In the genomic region with DNA sequence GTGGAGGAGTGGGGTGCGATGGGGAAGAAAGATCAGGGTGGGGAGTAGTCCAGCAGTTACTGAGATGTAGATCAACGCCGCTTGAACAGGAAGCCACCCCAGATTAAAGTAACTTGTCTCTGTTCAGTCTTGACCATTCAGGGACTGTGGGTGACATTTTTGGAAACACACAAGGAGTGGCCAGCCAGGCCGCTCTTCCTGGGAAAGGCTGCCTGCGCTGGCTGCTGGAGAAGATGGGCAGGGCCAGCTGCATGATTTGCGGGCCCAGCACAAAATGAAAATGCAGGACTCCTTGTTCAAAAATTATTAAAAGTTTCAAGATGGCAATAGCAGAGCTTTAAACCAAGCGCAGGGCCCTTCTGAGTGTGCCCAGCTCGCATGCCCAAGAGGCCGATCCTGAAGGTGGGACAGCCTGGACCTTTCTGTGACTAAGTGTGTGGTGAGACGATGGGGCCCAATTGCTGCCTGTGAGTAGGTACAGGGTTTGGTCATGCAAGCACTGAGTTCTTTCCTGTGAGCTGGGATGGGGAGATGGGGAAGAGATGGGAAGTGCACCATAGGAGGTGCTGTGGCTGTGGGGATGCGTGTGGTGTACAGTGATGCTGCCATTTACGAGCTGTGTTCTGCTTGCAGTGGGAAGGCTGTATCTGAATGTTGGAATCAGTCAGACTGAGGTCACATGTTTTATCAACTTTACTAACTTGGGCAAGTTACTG, we compare ENCODE assay signal across 2 cellular contexts.
TF ChIP-seq lines count a peak whose summit lies in the region.

No MANE protein-coding gene starts in this region.

TF ChIP-seq in A549, 52 proteins besides CTCF, POLR2A, EP300 and RAD21 (continued from another document):
- TF ChIP-seq RFX5 (IDR thresholded peaks at IDR 0.05), result no peak
- TF ChIP-seq CEBPB (IDR thresholded peaks at IDR 0.05), result no peak
- TF ChIP-seq BHLHE40 (IDR thresholded peaks at IDR 0.05; ENCODE audit: low read depth, low read length), result no peak
- no peak for TF ChIP-seq FOSL2 (IDR thresholded peaks at IDR 0.05)
- TF ChIP-seq FOSL2 (CRISPR knock-in tag; IDR thresholded peaks at IDR 0.05), result no peak

TF ChIP-seq in K562, 482 proteins besides CTCF, POLR2A, EP300 and RAD21 (continued from another document):
- TF ChIP-seq ZNF232 (CRISPR knock-in tag; IDR thresholded peaks at IDR 0.05) (no peak), XRCC4 (IDR thresholded peaks at IDR 0.05; ENCODE audit: extremely low read depth, insufficient read depth, insufficient read length) (no peak), ARID1B (IDR thresholded peaks at IDR 0.05) (no peak), HCFC1 (IDR thresholded peaks at IDR 0.05; ENCODE audit: low read depth, low read length) (no peak), HMGN3 (IDR thresholded peaks at IDR 0.05; ENCODE audit: borderline replicate concordance, extremely low read depth, insufficient read length, low read depth, low read length) (no peak), POLR2AphosphoS2 (IDR thresholded peaks at IDR 0.05; ENCODE audit: low read length) (no peak), ZNF512 (tag; IDR thresholded peaks at IDR 0.05) (no peak), HDGF (IDR thresholded peaks at IDR 0.05) (no peak), ZNF124 (CRISPR knock-in tag; IDR thresholded peaks at IDR 0.05) (no peak), TFAP4 (CRISPR knock-in tag; IDR thresholded peaks at IDR 0.05; ENCODE audit: borderline replicate concordance) (no peak), NCOR1 (IDR thresholded peaks at IDR 0.05) (no peak), ZSCAN32 (CRISPR knock-in tag; IDR thresholded peaks at IDR 0.05) (no peak), KDM1A (IDR thresholded peaks at IDR 0.05) (no peak)
- TF ChIP-seq, protein P1, sequence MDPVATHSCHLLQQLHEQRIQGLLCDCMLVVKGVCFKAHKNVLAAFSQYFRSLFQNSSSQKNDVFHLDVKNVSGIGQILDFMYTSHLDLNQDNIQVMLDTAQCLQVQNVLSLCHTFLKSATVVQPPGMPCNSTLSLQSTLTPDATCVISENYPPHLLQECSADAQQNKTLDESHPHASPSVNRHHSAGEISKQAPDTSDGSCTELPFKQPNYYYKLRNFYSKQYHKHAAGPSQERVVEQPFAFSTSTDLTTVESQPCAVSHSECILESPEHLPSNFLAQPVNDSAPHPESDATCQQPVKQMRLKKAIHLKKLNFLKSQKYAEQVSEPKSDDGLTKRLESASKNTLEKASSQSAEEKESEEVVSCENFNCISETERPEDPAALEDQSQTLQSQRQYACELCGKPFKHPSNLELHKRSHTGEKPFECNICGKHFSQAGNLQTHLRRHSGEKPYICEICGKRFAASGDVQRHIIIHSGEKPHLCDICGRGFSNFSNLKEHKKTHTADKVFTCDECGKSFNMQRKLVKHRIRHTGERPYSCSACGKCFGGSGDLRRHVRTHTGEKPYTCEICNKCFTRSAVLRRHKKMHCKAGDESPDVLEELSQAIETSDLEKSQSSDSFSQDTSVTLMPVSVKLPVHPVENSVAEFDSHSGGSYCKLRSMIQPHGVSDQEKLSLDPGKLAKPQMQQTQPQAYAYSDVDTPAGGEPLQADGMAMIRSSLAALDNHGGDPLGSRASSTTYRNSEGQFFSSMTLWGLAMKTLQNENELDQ (CRISPR knock-in tag; IDR thresholded peaks at IDR 0.05; ENCODE audit: borderline replicate concordance), result no peak
- TF ChIP-seq, protein P2, sequence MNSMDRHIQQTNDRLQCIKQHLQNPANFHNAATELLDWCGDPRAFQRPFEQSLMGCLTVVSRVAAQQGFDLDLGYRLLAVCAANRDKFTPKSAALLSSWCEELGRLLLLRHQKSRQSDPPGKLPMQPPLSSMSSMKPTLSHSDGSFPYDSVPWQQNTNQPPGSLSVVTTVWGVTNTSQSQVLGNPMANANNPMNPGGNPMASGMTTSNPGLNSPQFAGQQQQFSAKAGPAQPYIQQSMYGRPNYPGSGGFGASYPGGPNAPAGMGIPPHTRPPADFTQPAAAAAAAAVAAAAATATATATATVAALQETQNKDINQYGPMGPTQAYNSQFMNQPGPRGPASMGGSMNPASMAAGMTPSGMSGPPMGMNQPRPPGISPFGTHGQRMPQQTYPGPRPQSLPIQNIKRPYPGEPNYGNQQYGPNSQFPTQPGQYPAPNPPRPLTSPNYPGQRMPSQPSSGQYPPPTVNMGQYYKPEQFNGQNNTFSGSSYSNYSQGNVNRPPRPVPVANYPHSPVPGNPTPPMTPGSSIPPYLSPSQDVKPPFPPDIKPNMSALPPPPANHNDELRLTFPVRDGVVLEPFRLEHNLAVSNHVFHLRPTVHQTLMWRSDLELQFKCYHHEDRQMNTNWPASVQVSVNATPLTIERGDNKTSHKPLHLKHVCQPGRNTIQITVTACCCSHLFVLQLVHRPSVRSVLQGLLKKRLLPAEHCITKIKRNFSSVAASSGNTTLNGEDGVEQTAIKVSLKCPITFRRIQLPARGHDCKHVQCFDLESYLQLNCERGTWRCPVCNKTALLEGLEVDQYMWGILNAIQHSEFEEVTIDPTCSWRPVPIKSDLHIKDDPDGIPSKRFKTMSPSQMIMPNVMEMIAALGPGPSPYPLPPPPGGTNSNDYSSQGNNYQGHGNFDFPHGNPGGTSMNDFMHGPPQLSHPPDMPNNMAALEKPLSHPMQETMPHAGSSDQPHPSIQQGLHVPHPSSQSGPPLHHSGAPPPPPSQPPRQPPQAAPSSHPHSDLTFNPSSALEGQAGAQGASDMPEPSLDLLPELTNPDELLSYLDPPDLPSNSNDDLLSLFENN (IDR thresholded peaks at IDR 0.05; ENCODE audit: low read depth in 2 of 2, low read length in 2 of 2), result no peak
